Comparison of ENCODE assay signal across 9 cellular contexts in the genomic region with DNA sequence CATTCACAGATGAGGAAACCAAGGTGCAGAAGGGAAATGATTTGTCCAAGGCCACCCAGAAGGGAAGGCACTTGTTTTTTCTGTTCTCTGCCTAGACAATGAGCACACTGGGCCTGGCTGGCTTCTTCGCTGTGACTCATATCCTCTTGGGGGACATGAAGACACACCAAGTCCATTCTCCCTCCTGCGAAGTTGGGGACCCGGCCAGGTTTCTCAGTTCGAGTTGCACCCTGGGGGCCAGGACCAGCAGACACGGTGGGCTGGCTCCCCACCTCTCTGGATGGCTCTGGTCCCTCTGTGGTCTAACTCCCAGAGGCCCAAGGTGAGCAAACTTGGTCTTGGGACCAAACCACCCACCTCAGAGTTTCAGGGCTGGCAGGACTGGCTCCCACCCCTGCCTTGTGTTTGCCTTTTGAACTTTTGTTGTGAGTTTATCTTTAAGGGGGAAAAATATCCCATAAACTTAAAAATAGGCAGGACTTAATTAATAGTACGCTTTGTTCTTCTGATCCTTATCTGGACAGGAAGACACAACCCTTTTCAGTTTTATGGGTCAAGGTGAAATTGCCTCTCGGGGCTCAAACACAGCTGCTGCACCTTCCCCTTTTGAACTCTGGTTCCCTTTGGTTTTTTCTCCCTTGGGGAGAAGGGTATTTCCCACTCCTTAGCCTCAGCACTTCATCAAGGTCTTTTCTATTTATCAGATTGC. TPM values are rescaled to one million over a fixed set of nuclear protein-coding genes. Genes with fewer than 3 reads are reported as not detected.
DNase-seq lines count a peak whose midpoint lies in the region; ATAC-seq, FAIRE-seq and TF ChIP-seq lines count a peak whose summit lies in the region.
"Had no signal": no experiment of that assay in that cellular context is flagged by ENCODE, and none has a peak within 500 bp of the region (broad histone marks: within the 10 kb centered on the region; RNA-seq: fewer than 3 reads in every experiment).

No MANE protein-coding gene starts in this region.

- H4K20me1 ChIP-seq in astrocyte (ENCODE audit: insufficient read depth, low read length) = no peaks in the 10 kb centered on the region

- H3K9me3 ChIP-seq in astrocyte (ENCODE audit: insufficient read depth, low read depth, low read length) (no peaks in the 10 kb centered on the region), spleen (no peaks in the 10 kb centered on the region), BE2C (no peaks in the 10 kb centered on the region)

- TF ChIP-seq CTCF in astrocyte (IDR thresholded peaks at IDR 0.05; ENCODE audit: insufficient read depth, low read depth, low read length) (no peak), spleen (IDR thresholded peaks at IDR 0.05 in 8 of 11, conservative IDR thresholded peaks at IDR 0.05 in 3 of 11) (no peak), BE2C (IDR thresholded peaks at IDR 0.05; ENCODE audit: low read depth, low read length) (no peak)

- peaks cover 1% of the 10 kb centered on the region for H3K27me3 Mint-ChIP-seq in astrocyte (ENCODE audit: low read depth, unreplicated experiment)

- peak; percentile 21 for DNase-seq in NK-92 treated with Interleukin-12 subunit alpha and Interleukin-12 subunit beta, amount 100 ng/mL, for 24 hours (lab: John Stamatoyannopoulos, UW)
- DNase-seq in NK-92 (lab: John Stamatoyannopoulos, UW; ENCODE audit: unreplicated experiment) (no peak), astrocyte (ENCODE audit: low read depth) (no peak), spleen (no peak), BE2C (no peak), NCI-H446 (lab: John Stamatoyannopoulos, UW) (no peak)

- no peak for TF ChIP-seq POLR2A in spleen (IDR thresholded peaks at IDR 0.05)

- ATAC-seq in HG03378 (IDR thresholded peaks at IDR 0.05; ENCODE audit: unreplicated experiment) = peak; percentile 59
- no peak for ATAC-seq in HG03520 (IDR thresholded peaks at IDR 0.05; ENCODE audit: unreplicated experiment)

- no peak overlapping the region for H2AFZ ChIP-seq in astrocyte (ENCODE audit: low read depth, low read length)

- H3K9ac ChIP-seq in astrocyte (ENCODE audit: low read length) = no peak overlapping the region

- H3K27ac Mint-ChIP-seq in astrocyte (ENCODE audit: unreplicated experiment) = peak overlapping the region; percentile 41

- H3K4me3 ChIP-seq in astrocyte (ENCODE audit: insufficient read depth, low read depth, low read length) (no peak overlapping the region), spleen (no peak overlapping the region), BE2C (ENCODE audit: low read depth, low read length) (no peak overlapping the region)

- intact Hi-C loops in spleen (cut with DNase I; ENCODE audit: low total_unique reads) = no loop called here

- 26 to 39% (median 32%) methylated on average over 5 to 7 of the region's 7 CpGs for WGBS in spleen, 5 donors

- no peaks in the 10 kb centered on the region for H3K79me2 ChIP-seq in astrocyte (ENCODE audit: insufficient read depth, low read length)

- peak overlapping the region; percentile 25 for H3K4me2 ChIP-seq in astrocyte (ENCODE audit: low read length)

- no peaks in the 10 kb centered on the region for H3K36me3 Mint-ChIP-seq in astrocyte (ENCODE audit: low read depth, unreplicated experiment)

- no peak overlapping the region for H3K4me3 Mint-ChIP-seq in astrocyte (ENCODE audit: unreplicated experiment)

- no peaks in the 10 kb centered on the region for H3K4me1 Mint-ChIP-seq in astrocyte (ENCODE audit: low read depth, unreplicated experiment)

- H3K27me3 ChIP-seq in astrocyte (ENCODE audit: insufficient read depth, low read length) (no peaks in the 10 kb centered on the region), spleen (replicated peaks in 1 of 7) (no peaks in the 10 kb centered on the region), BE2C (no peaks in the 10 kb centered on the region)

- H3K9me3 Mint-ChIP-seq in astrocyte (ENCODE audit: unreplicated experiment) = no peaks in the 10 kb centered on the region

- H3K4me1 ChIP-seq in astrocyte (ENCODE audit: insufficient read depth, low read length) = peaks cover 8% of the 10 kb centered on the region
- H3K4me1 ChIP-seq in spleen = peaks cover 13 to 56% (median 38%) of the 10 kb centered on the region in 6 donors
- no peaks in the 10 kb centered on the region; the same call in 1 of the 2 replicates for H3K4me1 ChIP-seq in BE2C

- H3K36me3 ChIP-seq in astrocyte (ENCODE audit: insufficient read depth, low read length) = no peaks in the 10 kb centered on the region
- H3K36me3 ChIP-seq in spleen = no peaks in the 10 kb centered on the region
- no peaks in the 10 kb centered on the region for H3K36me3 ChIP-seq in BE2C

- FAIRE-seq in astrocyte (lab: Jason Lieb, UNC) = no peak
- FAIRE-seq: A204.1 had no signal

- H3K27ac ChIP-seq in astrocyte (ENCODE audit: low read depth, low read length) (no peak overlapping the region), spleen (peak overlapping the region; percentile 61 to 86 (median 79))

RNA-seq across cellular contexts. Expression of a gene that starts 9.0 kb away (rescaled TPM):
- total RNA-seq in astrocyte = 137 and 152 TPM in 2 replicates
- 100 to 1,000 TPM in 1 of 7 donors, 10 to 100 TPM in 6; 60.1 to 117 (median 78.5) TPM for total RNA-seq in spleen
- polyA plus RNA-seq in spleen = 10 to 100 TPM in 2 of 3 donors, 1 to 10 TPM in 1; 7.7 to 22.6 (median 10.9) TPM
- polyA plus RNA-seq in BE2C (2012; ENCODE audit: insufficient read depth, insufficient read length, low read depth) = 81.1 TPM

RNA-seq across cellular contexts. Expression of a gene that starts 32.3 kb away (rescaled TPM):
- total RNA-seq in astrocyte = 21.3 and 24.3 TPM in 2 replicates
- total RNA-seq in spleen = 10 to 100 TPM; 13.0 to 32.2 (median 29.8) TPM
- polyA plus RNA-seq in spleen = 10 to 100 TPM in 1 of 3 donors, 1 to 10 TPM in 2; 5.5 to 17.3 (median 8.1) TPM
- polyA plus RNA-seq in BE2C (2012; ENCODE audit: insufficient read depth, insufficient read length, low read depth) = 42.3 TPM

RNA-seq across cellular contexts. Expression of a gene that starts 37.5 kb away (rescaled TPM):
- total RNA-seq in astrocyte = 0.19 and 0.30 TPM in 2 replicates
- total RNA-seq in spleen = 1 to 10 TPM in 1 of 7 donors, under 1 TPM in 5, not detected in 1; 0.27 to 1.2 (median 0.60) TPM
- 1 to 10 TPM in 1 of 3 donors, under 1 TPM in 2; 0.49 to 2.8 (median 0.57) TPM for polyA plus RNA-seq in spleen
- 1.5 TPM for polyA plus RNA-seq in BE2C (2012; ENCODE audit: insufficient read depth, insufficient read length, low read depth)

RNA-seq across cellular contexts. Expression of a gene that starts 47.7 kb away (rescaled TPM):
- total RNA-seq in astrocyte = 2.8 and 2.9 TPM in 2 replicates
- 10 to 100 TPM; 21.4 to 55.1 (median 35.1) TPM for total RNA-seq in spleen
- polyA plus RNA-seq in spleen = 10 to 100 TPM; 21.2 to 66.4 (median 40.1) TPM
- 5.9 TPM for polyA plus RNA-seq in BE2C (2012; ENCODE audit: insufficient read depth, insufficient read length, low read depth)
